Comparison of ENCODE assay signal across 28 cellular contexts in genomic region chr2:45912109-45912508, GRCh38.
DNase-seq lines count a peak whose midpoint lies in the region; ATAC-seq and TF ChIP-seq lines count a peak whose summit lies in the region.
"Had no signal": no experiment of that assay in that cellular context is flagged by ENCODE, and none has a peak within 500 bp of the region (broad histone marks: within the 10 kb centered on the region; RNA-seq: fewer than 3 reads in every experiment).

No MANE protein-coding gene starts in this region.

- H3K9me3 ChIP-seq in Peyer's patch: no peaks in the 10 kb centered on the region
- H3K9me3 ChIP-seq: A549 had no signal

- peaks cover 2 to 19% of the 10 kb centered on the region in 2 donors for H3K36me3 Mint-ChIP-seq in stimulated activated naive B cell treated with anti-CD40 and anti-IgM and Interleukin-4, amounts not matched to agents 10 μg/mL and 1 μg/mL and 100 μg/mL, for 72 hours

- H3K9me3 Mint-ChIP-seq in stimulated activated naive B cell treated with anti-CD40 and anti-IgM and Interleukin-4, amounts not matched to agents 10 μg/mL and 1 μg/mL and 100 μg/mL, for 72 hours: no peaks in the 10 kb centered on the region

- H3K36me3 ChIP-seq in Peyer's patch: no peaks in the 10 kb centered on the region

- H3K4me3 ChIP-seq in Peyer's patch (no peak overlapping the region), lower leg skin (ENCODE audit: low read depth, poor library complexity, severe bottlenecking) (no peak overlapping the region)
- H3K4me3 ChIP-seq: A549; BLaER1 treated with 17β-estradiol and CSF1 and Interleukin-3, amounts not matched to agents 10 nM and 100 nM; K562; PC-9 had no signal

- H3K4me1 ChIP-seq in Peyer's patch: peaks cover 0 to 13% (median 0%) of the 10 kb centered on the region in 4 donors

- H3K4me1 Mint-ChIP-seq in stimulated activated naive B cell treated with anti-CD40 and anti-IgM and Interleukin-4, amounts not matched to agents 10 μg/mL and 1 μg/mL and 100 μg/mL, for 72 hours: peaks cover 47 to 78% of the 10 kb centered on the region in 2 donors

- H3K27ac Mint-ChIP-seq in stimulated activated naive B cell treated with anti-CD40 and anti-IgM and Interleukin-4, amounts not matched to agents 10 μg/mL and 1 μg/mL and 100 μg/mL, for 72 hours: peak overlapping the region; percentile 37
- H3K27ac Mint-ChIP-seq: CD4-positive, alpha-beta memory T cell had no signal

- no peaks in the 10 kb centered on the region for H3K27me3 ChIP-seq in Peyer's patch
- H3K27me3 ChIP-seq: BLaER1 treated with 17β-estradiol and CSF1 and Interleukin-3, amounts not matched to agents 10 nM and 100 nM had no signal

- DNase-seq in Peyer's patch (peak in 2 of 3 donors; percentile 63 to 76), left lobe of liver (ENCODE audit: low spot score) (no peak), mucosa of gallbladder (ENCODE audit: low spot score) (peak; percentile 44), lower leg skin (ENCODE audit: low spot score in 2 of 2) (no peak), LoVo (ENCODE audit: low spot score) (no peak)
- DNase-seq in stimulated activated naive B cell treated with anti-CD40 and anti-IgM and Interleukin-4, amounts not matched to agents 10 μg/mL and 1 μg/mL and 100 μg/mL, for 72 hours: no peak
- no peak for DNase-seq in stimulated activated naive CD4-positive, alpha-beta T cell (lab: John Stamatoyannopoulos, UW)
- DNase-seq: AML-193; CD4-positive, alpha-beta memory T cell; COR-L47; Kasumi-1; MV-4-11; NCI-H1105; NCI-H1436 treated with DMSO at 0.1 percent for 48 hours; NCI-H1930; NCI-H446 treated with DMSO at 0.1 percent for 48 hours; NCI-H526; NCI-H82; NK-92 treated with Interleukin-12 subunit alpha and Interleukin-12 subunit beta, amount 100 ng/mL, for 24 hours; PC-9; SHP77 had no signal

- intact Hi-C loops in lower leg skin (cut with DNase I; ENCODE audit: low total_unique reads): no loop called here

- WGBS in lower leg skin, 2 donors: 89 to 91% methylated on average over 5 of the region's 5 CpGs

- ATAC-seq in left lobe of liver: peak; percentile 96
- no peak for ATAC-seq in stimulated activated naive B cell treated with anti-CD40 and anti-IgM and Interleukin-4, amounts not matched to agents 10 μg/mL and 1 μg/mL and 100 μg/mL, for 72 hours (replicated peaks)
- ATAC-seq in HG03520 (IDR thresholded peaks at IDR 0.05; ENCODE audit: unreplicated experiment): no peak
- ATAC-seq: A549, HCT116, K562 had no signal

- no peaks in the 10 kb centered on the region for H3K27me3 Mint-ChIP-seq in stimulated activated naive B cell treated with anti-CD40 and anti-IgM and Interleukin-4, amounts not matched to agents 10 μg/mL and 1 μg/mL and 100 μg/mL, for 72 hours
- H3K27me3 Mint-ChIP-seq: CD4-positive, alpha-beta memory T cell had no signal

- H3K4me3 Mint-ChIP-seq in stimulated activated naive B cell treated with anti-CD40 and anti-IgM and Interleukin-4, amounts not matched to agents 10 μg/mL and 1 μg/mL and 100 μg/mL, for 72 hours: no peak overlapping the region
- H3K4me3 Mint-ChIP-seq: CD4-positive, alpha-beta memory T cell had no signal

- TF ChIP-seq POLR2A in Peyer's patch (IDR thresholded peaks at IDR 0.05) (no peak), lower leg skin (IDR thresholded peaks at IDR 0.05) (no peak)

- TF ChIP-seq CTCF in Peyer's patch (IDR thresholded peaks at IDR 0.05) (peak in 3 of 6 experiments; percentile 48 to 53 (median 53)), lower leg skin (IDR thresholded peaks at IDR 0.05) (no peak)

- peak overlapping the region in 2 of 4 donors; percentile 35 to 54 for H3K27ac ChIP-seq in Peyer's patch
- H3K27ac ChIP-seq: A549; BLaER1 treated with 17β-estradiol and CSF1 and Interleukin-3, amounts not matched to agents 10 nM and 100 nM; HL-60; PC-9; RWPE1 had no signal

Comparison
In these comparisons a context has a peak if more than half of its experiments do, and no peak if none do; other contexts are left out.
1. DNase-seq: peak in Peyer's patch (2 of 3) and mucosa of gallbladder (single experiment); none in left lobe of liver (single experiment), stimulated activated naive B cell treated with anti-CD40 and anti-IgM and Interleukin-4, amounts not matched to agents 10 μg/mL and 1 μg/mL and 100 μg/mL, for 72 hours (single experiment), lower leg skin (0 of 2), stimulated activated naive CD4-positive, alpha-beta T cell (0 of 6) and LoVo (single experiment).